In genomic region chr2:208490492-208490891, GRCh38 we compare ENCODE assay signal across 24 cellular contexts.
"Had no signal": no experiment of that assay in that cellular context is flagged by ENCODE, and none has a peak within 500 bp of the region (broad histone marks: within the 10 kb centered on the region; RNA-seq: fewer than 3 reads in every experiment).

No MANE protein-coding gene starts in this region.

- H3K9me3 ChIP-seq: colonic mucosa, MG63, SJCRH30 had no signal

- H3K4me3 Mint-ChIP-seq: activated CD8-positive, alpha-beta T cell treated with anti-CD3 and anti-CD28 coated beads for 36 hours; activated naive CD4-positive, alpha-beta T cell treated with anti-CD3 and anti-CD28 coated beads, Interleukin-2, amount 10 ng/mL, durations not matched to agents 7 days and 5 days; activated naive CD8-positive, alpha-beta T cell treated with anti-CD3 and anti-CD28 coated beads for 36 hours; activated T-cell treated with anti-CD3 and anti-CD28 coated beads, Interleukin-2, amount 50 U/mL, for 72 hours; T-helper 2 cell treated with Interferon-gamma antibody and Interleukin-4, amounts not matched to agents 5 μg/mL and 100 μg/mL, for 36 hours had no signal

- H3K27ac ChIP-seq: colonic mucosa, SJCRH30 had no signal

- H3K4me1 ChIP-seq: colonic mucosa had no signal

- H3K27ac Mint-ChIP-seq: activated CD8-positive, alpha-beta T cell treated with anti-CD3 and anti-CD28 coated beads for 36 hours; activated naive CD4-positive, alpha-beta T cell treated with anti-CD3 and anti-CD28 coated beads, Interleukin-2, amount 10 ng/mL, durations not matched to agents 7 days and 5 days; activated naive CD8-positive, alpha-beta T cell treated with anti-CD3 and anti-CD28 coated beads for 36 hours; activated T-cell treated with anti-CD3 and anti-CD28 coated beads, Interleukin-2, amount 50 U/mL, for 72 hours; activated T-helper 2 cell treated with anti-CD3 and anti-CD28 coated beads, Interferon-gamma antibody, Interleukin-2, Interleukin-4, amounts not matched to agents 10 μg/mL and 5 μg/mL and 100 μg/mL, durations not matched to agents 14 hours and 24 hours and 36 hours; T-helper 2 cell treated with Interferon-gamma antibody and Interleukin-4, amounts not matched to agents 5 μg/mL and 100 μg/mL, for 36 hours had no signal

- H3K4me3 ChIP-seq: colonic mucosa, MG63, SJCRH30 had no signal

- H3K27me3 Mint-ChIP-seq: activated CD8-positive, alpha-beta T cell treated with anti-CD3 and anti-CD28 coated beads for 36 hours; activated naive CD4-positive, alpha-beta T cell treated with anti-CD3 and anti-CD28 coated beads, Interleukin-2, amount 10 ng/mL, durations not matched to agents 7 days and 5 days; activated naive CD8-positive, alpha-beta T cell treated with anti-CD3 and anti-CD28 coated beads for 36 hours had no signal

- H3K36me3 ChIP-seq: colonic mucosa, MG63, SJCRH30 had no signal

- DNase-seq: activated CD4-positive, alpha-beta T cell treated with anti-CD3 and anti-CD28 coated beads for 4 hours; activated CD8-positive, alpha-beta memory T cell treated with anti-CD3 and anti-CD28 coated beads, Interleukin-2, amount 50 U/mL, for 4 hours; activated CD8-positive, alpha-beta T cell treated with anti-CD3 and anti-CD28 coated beads for 36 hours; activated gamma-delta T cell treated with Interleukin-2 at 50 U/mL for 16 hours; activated naive CD4-positive, alpha-beta T cell treated with anti-CD3 and anti-CD28 coated beads, Interleukin-2, amount 10 ng/mL, durations not matched to agents 7 days and 5 days; activated naive CD8-positive, alpha-beta T cell treated with anti-CD3 and anti-CD28 coated beads for 36 hours; activated T-cell treated with anti-CD3 and anti-CD28 coated beads, Interleukin-2, amount 50 U/mL, for 72 hours; caudate nucleus; colonic mucosa; dermis blood vessel endothelial cell; MG63; MV-4-11; NCI-H446 treated with DMSO at 0.1 percent for 48 hours; NCI-H526 treated with DMSO at 0.1 percent for 48 hours; NK-92 treated with Interleukin-12 subunit alpha and Interleukin-12 subunit beta, amount 100 ng/mL, for 24 hours; RPMI8226; SW 1271 had no signal

- ATAC-seq: activated CD4-positive, CD25-positive, alpha-beta regulatory T cell treated with anti-CD3 and anti-CD28 coated beads, Interleukin-2, amount 50 U/mL, for 24 hours; activated CD8-positive, alpha-beta T cell treated with anti-CD3 and anti-CD28 coated beads for 36 hours; activated T-cell treated with anti-CD3 and anti-CD28 coated beads, Interleukin-2, amount 50 U/mL, for 72 hours; Panc1; Right ventricle myocardium inferior; SK-N-SH treated with all-trans-retinoic acid at 6 μM for 48 hours had no signal

- H3K36me3 Mint-ChIP-seq: activated naive CD4-positive, alpha-beta T cell treated with anti-CD3 and anti-CD28 coated beads, Interleukin-2, amount 10 ng/mL, durations not matched to agents 7 days and 5 days; activated naive CD8-positive, alpha-beta T cell treated with anti-CD3 and anti-CD28 coated beads for 36 hours had no signal

- H3K27me3 ChIP-seq: colonic mucosa, MG63, SJCRH30 had no signal

- H3K4me1 Mint-ChIP-seq: activated naive CD4-positive, alpha-beta T cell treated with anti-CD3 and anti-CD28 coated beads, Interleukin-2, amount 10 ng/mL, durations not matched to agents 7 days and 5 days; activated naive CD8-positive, alpha-beta T cell treated with anti-CD3 and anti-CD28 coated beads for 36 hours had no signal

- H3K9me3 Mint-ChIP-seq: activated CD8-positive, alpha-beta T cell treated with anti-CD3 and anti-CD28 coated beads for 36 hours; activated naive CD4-positive, alpha-beta T cell treated with anti-CD3 and anti-CD28 coated beads, Interleukin-2, amount 10 ng/mL, durations not matched to agents 7 days and 5 days; activated T-cell treated with anti-CD3 and anti-CD28 coated beads, Interleukin-2, amount 50 U/mL, for 72 hours; activated T-helper 2 cell treated with anti-CD3 and anti-CD28 coated beads, Interferon-gamma antibody, Interleukin-2, Interleukin-4, amounts not matched to agents 10 μg/mL and 5 μg/mL and 100 μg/mL, durations not matched to agents 14 hours and 24 hours and 36 hours; T-helper 2 cell treated with Interferon-gamma antibody and Interleukin-4, amounts not matched to agents 5 μg/mL and 100 μg/mL, for 36 hours had no signal
